1 cellular context compared by ENCODE assay signal in the genomic region with DNA sequence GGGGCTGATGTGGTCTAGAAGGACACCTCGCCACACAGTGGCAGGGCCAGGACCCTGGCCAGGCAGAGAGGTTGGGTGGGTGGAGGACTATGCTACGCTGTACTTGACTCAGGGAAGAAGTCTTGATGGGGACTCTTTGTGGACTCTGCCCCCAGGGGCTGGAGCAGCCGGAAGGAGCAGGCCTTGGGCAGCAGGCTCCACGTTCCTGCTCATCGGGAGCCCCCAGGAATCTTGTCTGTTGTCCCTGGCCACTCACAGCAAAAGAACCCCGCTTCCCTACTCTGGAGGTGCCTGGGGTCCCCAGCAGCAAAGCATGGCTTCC.
TF ChIP-seq lines count a peak whose summit lies in the region.

No MANE protein-coding gene starts in this region.

TF ChIP-seq in K562, 482 proteins besides CTCF, POLR2A, EP300 and RAD21 (continued from another document):
- TF ChIP-seq, protein P1, sequence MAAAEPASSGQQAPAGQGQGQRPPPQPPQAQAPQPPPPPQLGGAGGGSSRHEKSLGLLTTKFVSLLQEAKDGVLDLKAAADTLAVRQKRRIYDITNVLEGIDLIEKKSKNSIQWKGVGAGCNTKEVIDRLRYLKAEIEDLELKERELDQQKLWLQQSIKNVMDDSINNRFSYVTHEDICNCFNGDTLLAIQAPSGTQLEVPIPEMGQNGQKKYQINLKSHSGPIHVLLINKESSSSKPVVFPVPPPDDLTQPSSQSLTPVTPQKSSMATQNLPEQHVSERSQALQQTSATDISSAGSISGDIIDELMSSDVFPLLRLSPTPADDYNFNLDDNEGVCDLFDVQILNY (CRISPR knock-in tag; IDR thresholded peaks at IDR 0.05) = no peak
- no peak for TF ChIP-seq TSC22D4 (tag; IDR thresholded peaks at IDR 0.05)
- TF ChIP-seq, protein P2, sequence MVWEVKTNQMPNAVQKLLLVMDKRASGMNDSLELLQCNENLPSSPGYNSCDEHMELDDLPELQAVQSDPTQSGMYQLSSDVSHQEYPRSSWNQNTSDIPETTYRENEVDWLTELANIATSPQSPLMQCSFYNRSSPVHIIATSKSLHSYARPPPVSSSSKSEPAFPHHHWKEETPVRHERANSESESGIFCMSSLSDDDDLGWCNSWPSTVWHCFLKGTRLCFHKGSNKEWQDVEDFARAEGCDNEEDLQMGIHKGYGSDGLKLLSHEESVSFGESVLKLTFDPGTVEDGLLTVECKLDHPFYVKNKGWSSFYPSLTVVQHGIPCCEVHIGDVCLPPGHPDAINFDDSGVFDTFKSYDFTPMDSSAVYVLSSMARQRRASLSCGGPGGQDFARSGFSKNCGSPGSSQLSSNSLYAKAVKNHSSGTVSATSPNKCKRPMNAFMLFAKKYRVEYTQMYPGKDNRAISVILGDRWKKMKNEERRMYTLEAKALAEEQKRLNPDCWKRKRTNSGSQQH (CRISPR knock-in tag; IDR thresholded peaks at IDR 0.05) = no peak
- TF ChIP-seq, protein P3, sequence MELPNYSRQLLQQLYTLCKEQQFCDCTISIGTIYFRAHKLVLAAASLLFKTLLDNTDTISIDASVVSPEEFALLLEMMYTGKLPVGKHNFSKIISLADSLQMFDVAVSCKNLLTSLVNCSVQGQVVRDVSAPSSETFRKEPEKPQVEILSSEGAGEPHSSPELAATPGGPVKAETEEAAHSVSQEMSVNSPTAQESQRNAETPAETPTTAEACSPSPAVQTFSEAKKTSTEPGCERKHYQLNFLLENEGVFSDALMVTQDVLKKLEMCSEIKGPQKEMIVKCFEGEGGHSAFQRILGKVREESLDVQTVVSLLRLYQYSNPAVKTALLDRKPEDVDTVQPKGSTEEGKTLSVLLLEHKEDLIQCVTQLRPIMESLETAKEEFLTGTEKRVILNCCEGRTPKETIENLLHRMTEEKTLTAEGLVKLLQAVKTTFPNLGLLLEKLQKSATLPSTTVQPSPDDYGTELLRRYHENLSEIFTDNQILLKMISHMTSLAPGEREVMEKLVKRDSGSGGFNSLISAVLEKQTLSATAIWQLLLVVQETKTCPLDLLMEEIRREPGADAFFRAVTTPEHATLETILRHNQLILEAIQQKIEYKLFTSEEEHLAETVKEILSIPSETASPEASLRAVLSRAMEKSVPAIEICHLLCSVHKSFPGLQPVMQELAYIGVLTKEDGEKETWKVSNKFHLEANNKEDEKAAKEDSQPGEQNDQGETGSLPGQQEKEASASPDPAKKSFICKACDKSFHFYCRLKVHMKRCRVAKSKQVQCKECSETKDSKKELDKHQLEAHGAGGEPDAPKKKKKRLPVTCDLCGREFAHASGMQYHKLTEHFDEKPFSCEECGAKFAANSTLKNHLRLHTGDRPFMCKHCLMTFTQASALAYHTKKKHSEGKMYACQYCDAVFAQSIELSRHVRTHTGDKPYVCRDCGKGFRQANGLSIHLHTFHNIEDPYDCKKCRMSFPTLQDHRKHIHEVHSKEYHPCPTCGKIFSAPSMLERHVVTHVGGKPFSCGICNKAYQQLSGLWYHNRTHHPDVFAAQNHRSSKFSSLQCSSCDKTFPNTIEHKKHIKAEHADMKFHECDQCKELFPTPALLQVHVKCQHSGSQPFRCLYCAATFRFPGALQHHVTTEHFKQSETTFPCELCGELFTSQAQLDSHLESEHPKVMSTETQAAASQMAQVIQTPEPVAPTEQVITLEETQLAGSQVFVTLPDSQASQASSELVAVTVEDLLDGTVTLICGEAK (IDR thresholded peaks at IDR 0.05) = no peak
- TF ChIP-seq, protein P3 (CRISPR knock-in tag; IDR thresholded peaks at IDR 0.05) = no peak
- TF ChIP-seq REST (CRISPR knock-in tag; IDR thresholded peaks at IDR 0.05; ENCODE audit: low read depth) = no peak
- TF ChIP-seq ZEB2 (IDR thresholded peaks at IDR 0.05) = no peak
- TF ChIP-seq PRPF4 (IDR thresholded peaks at IDR 0.05; ENCODE audit: insufficient read depth, low read depth, low read length, poor library complexity, severe bottlenecking) = no peak
- no peak for TF ChIP-seq ZKSCAN3 (CRISPR knock-in tag; IDR thresholded peaks at IDR 0.05)
- TF ChIP-seq, protein P4, sequence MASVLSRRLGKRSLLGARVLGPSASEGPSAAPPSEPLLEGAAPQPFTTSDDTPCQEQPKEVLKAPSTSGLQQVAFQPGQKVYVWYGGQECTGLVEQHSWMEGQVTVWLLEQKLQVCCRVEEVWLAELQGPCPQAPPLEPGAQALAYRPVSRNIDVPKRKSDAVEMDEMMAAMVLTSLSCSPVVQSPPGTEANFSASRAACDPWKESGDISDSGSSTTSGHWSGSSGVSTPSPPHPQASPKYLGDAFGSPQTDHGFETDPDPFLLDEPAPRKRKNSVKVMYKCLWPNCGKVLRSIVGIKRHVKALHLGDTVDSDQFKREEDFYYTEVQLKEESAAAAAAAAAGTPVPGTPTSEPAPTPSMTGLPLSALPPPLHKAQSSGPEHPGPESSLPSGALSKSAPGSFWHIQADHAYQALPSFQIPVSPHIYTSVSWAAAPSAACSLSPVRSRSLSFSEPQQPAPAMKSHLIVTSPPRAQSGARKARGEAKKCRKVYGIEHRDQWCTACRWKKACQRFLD (CRISPR knock-in tag; IDR thresholded peaks at IDR 0.05) = no peak
- TF ChIP-seq TFAP4 (CRISPR knock-in tag; IDR thresholded peaks at IDR 0.05; ENCODE audit: borderline replicate concordance) = no peak
- TF ChIP-seq RBM39 (optimal IDR thresholded peaks at IDR 0.05; ENCODE audit: low read depth, low read length) = no peak
- TF ChIP-seq DPF2 (IDR thresholded peaks at IDR 0.05) = no peak
- TF ChIP-seq BRF1 (IDR thresholded peaks at IDR 0.05; ENCODE audit: borderline replicate concordance, extremely low read depth, insufficient read length) = no peak
- TF ChIP-seq BRCA1 (IDR thresholded peaks at IDR 0.05) = no peak
- TF ChIP-seq BRCA1 (CRISPR knock-in tag; IDR thresholded peaks at IDR 0.05) = no peak
- no peak for TF ChIP-seq BHLHE40 (IDR thresholded peaks at IDR 0.05; ENCODE audit: low read length)
- no peak for TF ChIP-seq ZNF24 (IDR thresholded peaks at IDR 0.05)
